18 cellular contexts compared by ENCODE assay signal in genomic region chr6:53539561-53539960, GRCh38. TPM values are rescaled to one million over a fixed set of nuclear protein-coding genes. Genes with fewer than 3 reads are reported as not detected.
DNase-seq lines count a peak whose midpoint lies in the region; ATAC-seq and TF ChIP-seq lines count a peak whose summit lies in the region.
"Had no signal": no experiment of that assay in that cellular context is flagged by ENCODE, and none has a peak within 500 bp of the region (broad histone marks: within the 10 kb centered on the region; RNA-seq: fewer than 3 reads in every experiment).

No MANE protein-coding gene starts in this region.

- H2BK12ac ChIP-seq in trophoblast cell (ENCODE audit: low read length) = no peak overlapping the region

- no peak overlapping the region for H3K14ac ChIP-seq in trophoblast cell (ENCODE audit: low read length)

- TF ChIP-seq CTCF in PC-9 (conservative IDR thresholded peaks at IDR 0.05) (no peak), WTC11 (IDR thresholded peaks at IDR 0.05) (no peak)

- peaks cover 3% of the 10 kb centered on the region; the same call in 1 of the 2 replicates for H3K9me3 Mint-ChIP-seq in WTC11
- H3K9me3 Mint-ChIP-seq: CD4-positive, CD25-positive, alpha-beta regulatory T cell; H9 had no signal

- H3K27me3 ChIP-seq in PC-9 (ENCODE audit: insufficient read depth, low read depth) (no peaks in the 10 kb centered on the region), trophoblast cell (ENCODE audit: insufficient read depth, low read length) (no peaks in the 10 kb centered on the region)
- H3K27me3 ChIP-seq: SJCRH30 had no signal

- no peaks in the 10 kb centered on the region for H3K27me3 Mint-ChIP-seq in WTC11 (ENCODE audit: low read depth)
- H3K27me3 Mint-ChIP-seq: CD4-positive, CD25-positive, alpha-beta regulatory T cell had no signal

- H2BK120ac ChIP-seq in trophoblast cell (ENCODE audit: insufficient read depth, low read length, poor library complexity) = no peak overlapping the region

- H3F3A ChIP-seq in PC-9 (ENCODE audit: insufficient read depth, low read depth) = peaks cover 16% of the 10 kb centered on the region; the same call in 1 of the 2 replicates

- DNase-seq in HUDEP-2 (lab: John Stamatoyannopoulos, UW; ENCODE audit: unreplicated experiment in 76 of 76) (peak in 73 of 76 experiments; percentile 29 to 94 (median 76)), PC-9 (no peak), WTC11 (ENCODE audit: low spot score) (no peak), trophoblast cell (no peak), dedifferentiated amniotic fluid mesenchymal stem cell (ENCODE audit: extremely low spot score) (no peak), UCSD-AML1 (lab: John Stamatoyannopoulos, UW; ENCODE audit: unreplicated experiment) (no peak)
- DNase-seq in activated T-cell treated with anti-CD3 and anti-CD28 coated beads, Interleukin-2, amount 50 U/mL, for 48 hours = no peak
- DNase-seq: CD4-positive, CD25-positive, alpha-beta regulatory T cell; DMS79 treated with DMSO at 0.1 percent for 48 hours; GM23248; H9; NCI-H1105; NCI-H146; NCI-H2029; NCI-H2227 treated with DMSO at 0.1 percent for 48 hours; NCI-H510A; SJCRH30 had no signal

- WGBS in trophoblast cell (ENCODE audit: extremely low coverage, insufficient coverage, insufficient read length) = no CpG with 5 or more reads among the region's 5 CpGs

- no peak overlapping the region for H4K91ac ChIP-seq in trophoblast cell (ENCODE audit: low read depth, low read length)

- no peak overlapping the region for H3K4me3 Mint-ChIP-seq in WTC11

- H3K4me2 ChIP-seq in PC-9 (peak overlapping the region; percentile 98), trophoblast cell (ENCODE audit: low read length) (no peak overlapping the region)

- H4K12ac ChIP-seq in trophoblast cell (ENCODE audit: low read depth, low read length) = no peak overlapping the region

- H3K4me1 ChIP-seq in PC-9 (replicated peaks; ENCODE audit: insufficient read depth) = peaks cover 51% of the 10 kb centered on the region
- no peaks in the 10 kb centered on the region for H3K4me1 ChIP-seq in trophoblast cell (ENCODE audit: control insufficient read depth in 1 of 2, insufficient read depth in 2 of 2, low read length in 2 of 2)
- H3K4me1 ChIP-seq: SJCRH30 had no signal

- H3K79me2 ChIP-seq in PC-9 (ENCODE audit: low read depth) (peaks cover 100% of the 10 kb centered on the region), trophoblast cell (ENCODE audit: control insufficient read depth, insufficient read depth, low read length, poor library complexity) (peaks cover 3% of the 10 kb centered on the region)

- H3K9me3 ChIP-seq in PC-9 (ENCODE audit: insufficient read depth, low read depth) (no peaks in the 10 kb centered on the region), trophoblast cell (ENCODE audit: insufficient read depth, low read depth, low read length) (no peaks in the 10 kb centered on the region)
- H3K9me3 ChIP-seq: SJCRH30 had no signal

- CTCF ChIA-PET in PC-9 (lab: Charles Lee) (no interaction called here), WTC11 (lab: Charles Lee) (interaction anchor here (2.9 kb wide), 1 partner anchor 47 kb away, joined by 7 read pairs; no protein-coding TSS in a partner anchor)

- H3K4me3 ChIP-seq in PC-9 = peak overlapping the region; percentile 79; the same call in 1 of the 2 replicates
- no peak overlapping the region for H3K4me3 ChIP-seq in trophoblast cell (ENCODE audit: low read depth, low read length)
- H3K4me3 ChIP-seq: GM23248, SJCRH30 had no signal

- H2BK5ac ChIP-seq in trophoblast cell (ENCODE audit: low read depth, low read length, poor library complexity) = no peak overlapping the region

- H3K9me2 ChIP-seq in PC-9 (ENCODE audit: insufficient read depth) = no peaks in the 10 kb centered on the region

- ATAC-seq in WTC11 (no peak), GM21367 (IDR thresholded peaks at IDR 0.05; ENCODE audit: unreplicated experiment) (no peak)

- POLR2A ChIA-PET in PC-9 (lab: Charles Lee; ENCODE audit: unreplicated experiment) = no interaction called here
- POLR2A ChIA-PET in WTC11 (lab: Charles Lee) = no interaction called here

- H2AK5ac ChIP-seq in trophoblast cell (ENCODE audit: low read length) = no peak overlapping the region

- intact Hi-C loops in PC-9 (cut with micrococcal nuclease; ENCODE audit: unreplicated experiment) = no loop called here

- no peak overlapping the region for H3K23ac ChIP-seq in trophoblast cell (ENCODE audit: low read length)

- peak overlapping the region; percentile 85 for H3K4ac ChIP-seq in trophoblast cell (ENCODE audit: low read depth, low read length)

- H3K79me1 ChIP-seq in trophoblast cell (ENCODE audit: low read length) = peaks cover 4% of the 10 kb centered on the region

- H2AFZ ChIP-seq in PC-9 (no peak overlapping the region), trophoblast cell (ENCODE audit: insufficient read depth, low read length, poor library complexity) (no peak overlapping the region)
- H2AFZ ChIP-seq: GM23248 had no signal

- peaks cover 95% of the 10 kb centered on the region for H4K20me1 ChIP-seq in PC-9 (ENCODE audit: insufficient read depth)

- H3K18ac ChIP-seq in trophoblast cell (ENCODE audit: low read length) = no peak overlapping the region

- H3K36me3 ChIP-seq in PC-9 (ENCODE audit: low read depth) = peaks cover 60% of the 10 kb centered on the region
- no peaks in the 10 kb centered on the region for H3K36me3 ChIP-seq in trophoblast cell (ENCODE audit: control insufficient read depth in 1 of 2, insufficient read depth in 2 of 2, low read length in 2 of 2)
- H3K36me3 ChIP-seq: SJCRH30 had no signal

- no TSS peak for BruUV-seq in PC-9 (replicated peaks; lab: Mats Ljungman, UMichigan)

- no peak overlapping the region for H4K8ac ChIP-seq in trophoblast cell (ENCODE audit: low read depth, low read length)

- peaks cover 10% of the 10 kb centered on the region for H3K36me3 Mint-ChIP-seq in WTC11

- H3K27ac ChIP-seq in PC-9 (no peak overlapping the region), trophoblast cell (ENCODE audit: low read depth, low read length) (no peak overlapping the region)
- H3K27ac ChIP-seq: GM23248, SJCRH30 had no signal

- no peak overlapping the region for H3K9ac ChIP-seq in trophoblast cell (ENCODE audit: low read length)
- H3K9ac ChIP-seq: GM23248 had no signal

- 0 out of 2 replicates have a peak overlapping the region, but pooled peaks have one; percentile 16 for H3K27ac Mint-ChIP-seq in WTC11
- H3K27ac Mint-ChIP-seq: CD4-positive, CD25-positive, alpha-beta regulatory T cell had no signal

- peaks cover 64% of the 10 kb centered on the region for H3K4me1 Mint-ChIP-seq in WTC11

TF ChIP-seq in WTC11, 78 proteins besides CTCF, POLR2A, EP300 and RAD21 (continues in another document):
- TF ChIP-seq TEAD1 (CRISPR knock-in tag; IDR thresholded peaks at IDR 0.05) (no peak), ELF4 (CRISPR knock-in tag; IDR thresholded peaks at IDR 0.05; ENCODE audit: low read depth) (no peak), FOXP4 (CRISPR knock-in tag; IDR thresholded peaks at IDR 0.05) (no peak), KAT7 (CRISPR knock-in tag; IDR thresholded peaks at IDR 0.05; ENCODE audit: borderline replicate concordance) (no peak), ZNF512 (CRISPR knock-in tag; IDR thresholded peaks at IDR 0.05; ENCODE audit: borderline replicate concordance) (no peak), ZNF263 (CRISPR knock-in tag; IDR thresholded peaks at IDR 0.05; ENCODE audit: low read depth) (no peak), GRHL2 (CRISPR knock-in tag; IDR thresholded peaks at IDR 0.05; ENCODE audit: insufficient replicate concordance, severe bottlenecking) (no peak), ZNF423 (CRISPR knock-in tag; IDR thresholded peaks at IDR 0.05) (no peak), ATF1 (CRISPR knock-in tag; IDR thresholded peaks at IDR 0.05) (no peak), ZSCAN18 (CRISPR knock-in tag; IDR thresholded peaks at IDR 0.05) (no peak)

RNA-seq across cellular contexts. Expression of gene GCLC, which starts 5.3 kb away (rescaled TPM):
- total RNA-seq in PC-9 (2021) (213 and 254 TPM in 2 replicates), WTC11 (2021) (33.8 to 47.1 TPM (median 38.6 TPM) in 3 replicates)
- polyA plus RNA-seq in trophoblast cell (2013) = 18.0 and 18.7 TPM in 2 replicates

Comparison
In these comparisons a context has a peak if more than half of its experiments do, and no peak if none do; other contexts are left out.
1. DNase-seq: peak in HUDEP-2 (73 of 76); none in PC-9 (0 of 2), WTC11 (single experiment), trophoblast cell (0 of 2), dedifferentiated amniotic fluid mesenchymal stem cell (single experiment), activated T-cell treated with anti-CD3 and anti-CD28 coated beads, Interleukin-2, amount 50 U/mL, for 48 hours (0 of 2) and UCSD-AML1 (single experiment).